8 cellular contexts compared by ENCODE assay signal in the genomic region with DNA sequence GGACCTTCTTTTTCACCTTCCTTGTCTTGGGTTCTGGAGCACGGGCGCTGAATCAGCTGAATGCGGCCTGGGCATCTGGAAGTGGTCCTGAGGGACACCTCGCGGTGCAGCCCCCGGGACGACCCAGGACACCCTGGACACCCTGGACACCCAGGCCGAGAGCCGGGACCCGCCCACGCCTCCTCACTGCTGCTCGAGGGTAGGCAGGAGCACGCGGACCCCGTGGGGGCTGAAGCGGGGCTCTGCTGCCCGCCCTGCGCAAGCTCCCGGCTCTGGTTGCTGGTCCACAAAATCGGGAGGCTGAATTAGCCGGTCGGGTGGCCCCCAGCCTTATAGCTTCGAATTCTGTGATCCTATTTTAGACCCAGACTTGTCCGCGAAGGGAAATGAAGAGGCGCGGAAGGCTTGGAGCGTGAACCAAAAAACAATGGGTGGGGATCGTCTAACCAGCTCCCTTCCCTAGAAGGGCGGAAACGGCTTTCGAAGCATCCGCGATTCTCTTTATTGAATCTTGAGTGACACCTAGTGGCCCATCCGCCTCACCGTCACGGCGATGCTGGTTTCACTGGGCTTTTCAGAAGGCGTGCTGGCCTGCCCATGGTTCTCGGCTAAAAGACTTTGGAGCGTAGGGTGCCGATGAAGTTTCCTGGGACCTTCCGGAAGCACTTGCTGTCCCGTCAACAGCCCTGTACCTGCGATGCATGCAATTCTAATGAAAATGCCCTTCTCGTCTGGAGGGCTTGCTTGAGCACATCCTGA. TPM values are rescaled to one million over a fixed set of nuclear protein-coding genes. Genes with fewer than 3 reads are reported as not detected.
DNase-seq lines count a peak whose midpoint lies in the region; ATAC-seq and TF ChIP-seq lines count a peak whose summit lies in the region.

No MANE protein-coding gene starts in this region.

- no peaks in the 10 kb centered on the region for H3K27me3 Mint-ChIP-seq in T-helper 2 cell treated with Interferon-gamma antibody and Interleukin-4, amounts not matched to agents 5 μg/mL and 100 μg/mL, for 36 hours (ENCODE audit: low read depth)

- H3K4me3 Mint-ChIP-seq in T-helper 2 cell treated with Interferon-gamma antibody and Interleukin-4, amounts not matched to agents 5 μg/mL and 100 μg/mL, for 36 hours: peak overlapping the region; percentile 84

- in situ Hi-C loops in GM13977 (cut with MboI; ENCODE audit: low pct_unique_long_range_greater_than_20kb, low sequenced_read_pairs, unreplicated experiment): loop anchor here (25.0 kb wide), 2 partner anchors 590 to 1115 kb away; no protein-coding TSS in a partner anchor

- TF ChIP-seq CTCF in GM13977 (IDR thresholded peaks at IDR 0.05; ENCODE audit: extremely low read depth, insufficient read depth, missing control alignments): peak; percentile 87
- TF ChIP-seq CTCF in ascending aorta (IDR thresholded peaks at IDR 0.05): peak; percentile 71 to 87 (median 71)
- peak; percentile 79 to 88 (median 86) for TF ChIP-seq CTCF in vagina (IDR thresholded peaks at IDR 0.05)

- peak; percentile 81 for ATAC-seq in HG02943 (IDR thresholded peaks at IDR 0.05; ENCODE audit: low read depth, unreplicated experiment)

- peaks cover 29% of the 10 kb centered on the region for H3K4me1 Mint-ChIP-seq in T-helper 2 cell treated with Interferon-gamma antibody and Interleukin-4, amounts not matched to agents 5 μg/mL and 100 μg/mL, for 36 hours (ENCODE audit: low read depth)

- DNase-seq in GM13977 (ENCODE audit: low spot score) (peak; percentile 85), NCI-H1694 treated with DMSO at 0.1 percent for 48 hours (lab: John Stamatoyannopoulos, UW) (peak; percentile 82), ascending aorta (ENCODE audit: low spot score in 2 of 2) (peak; percentile 39 to 94), hepatic stellate cell (ENCODE audit: low spot score) (peak; percentile 75), vagina (ENCODE audit: extremely low spot score in 2 of 2) (peak in 1 of 2 donors; percentile 90)
- DNase-seq in T-helper 2 cell treated with Interferon-gamma antibody and Interleukin-4, amounts not matched to agents 5 μg/mL and 100 μg/mL, for 36 hours (ENCODE audit: low spot score): peak; percentile 83

- H3K27ac ChIP-seq in ascending aorta (peak overlapping the region; percentile 1 to 47), rectal smooth muscle tissue (ENCODE audit: low read depth, low read length) (no peak overlapping the region), vagina (peak overlapping the region; percentile 79)

- H3K4me3 ChIP-seq in ascending aorta (peak overlapping the region; percentile 63 to 67), rectal smooth muscle tissue (ENCODE audit: low read length) (peak overlapping the region; percentile 71), vagina (peak overlapping the region; percentile 64 to 71)

- H3K9me3 ChIP-seq in ascending aorta (no peaks in the 10 kb centered on the region), vagina (no peaks in the 10 kb centered on the region)

- no peak for TF ChIP-seq POLR2A in vagina (IDR thresholded peaks at IDR 0.05)

- H3K27me3 ChIP-seq in ascending aorta (no peaks in the 10 kb centered on the region), rectal smooth muscle tissue (ENCODE audit: control insufficient read depth, insufficient read depth, low read length) (no peaks in the 10 kb centered on the region), vagina (no peaks in the 10 kb centered on the region)

- no peaks in the 10 kb centered on the region for H3K9me3 Mint-ChIP-seq in T-helper 2 cell treated with Interferon-gamma antibody and Interleukin-4, amounts not matched to agents 5 μg/mL and 100 μg/mL, for 36 hours

- H3K27ac Mint-ChIP-seq in T-helper 2 cell treated with Interferon-gamma antibody and Interleukin-4, amounts not matched to agents 5 μg/mL and 100 μg/mL, for 36 hours: peak overlapping the region; percentile 74

- intact Hi-C loops in ascending aorta (cut with DNase I) (loop anchor here (1.0 to 5.0 kb wide), 9 partner anchors 27 to 598 kb away; partner anchors contain the start of gene CRADD), vagina (cut with DNase I) (loop anchor here (2.0 to 10.0 kb wide), 3 partner anchors 337 to 599 kb away; no protein-coding TSS in a partner anchor)

- no peak overlapping the region for H3K9ac ChIP-seq in rectal smooth muscle tissue (ENCODE audit: low read length)

- no peaks in the 10 kb centered on the region for H3K36me3 Mint-ChIP-seq in T-helper 2 cell treated with Interferon-gamma antibody and Interleukin-4, amounts not matched to agents 5 μg/mL and 100 μg/mL, for 36 hours (ENCODE audit: low read depth)

- H3K36me3 ChIP-seq in ascending aorta (no peaks in the 10 kb centered on the region), rectal smooth muscle tissue (ENCODE audit: control insufficient read depth, insufficient read depth, low read length) (no peaks in the 10 kb centered on the region), vagina (no peaks in the 10 kb centered on the region)

- H3K4me1 ChIP-seq in ascending aorta (peaks cover 0 to 4% of the 10 kb centered on the region in 2 donors), rectal smooth muscle tissue (ENCODE audit: control insufficient read depth, insufficient read depth, low read length) (no peaks in the 10 kb centered on the region), vagina (peaks cover 13% of the 10 kb centered on the region)

RNA-seq across cellular contexts. Expression of gene PLXNC1, which starts 46.3 kb away (rescaled TPM):
- total RNA-seq in ascending aorta (1.8 TPM), vagina (14.2 TPM)
